Comparison of ENCODE assay signal across 14 cellular contexts in the genomic region with DNA sequence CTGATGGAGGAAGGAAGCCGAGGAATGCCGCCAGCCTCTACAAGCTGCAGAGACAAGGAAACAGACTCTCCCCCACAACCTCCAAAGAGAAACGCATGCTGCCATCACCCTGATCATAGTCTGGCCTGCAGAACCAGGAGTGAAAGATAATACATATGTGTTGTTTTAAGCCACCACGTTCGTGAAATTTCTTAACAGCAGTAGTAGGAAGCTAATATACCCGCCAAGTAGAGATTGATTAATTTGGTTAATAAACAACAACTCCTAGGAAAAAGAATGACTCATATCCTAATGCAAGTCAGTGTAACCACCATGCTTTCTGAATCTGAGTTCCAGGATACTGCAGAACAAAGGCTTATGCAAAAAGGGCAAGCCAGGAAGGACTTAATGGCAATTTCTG. TPM values are rescaled to one million over a fixed set of nuclear protein-coding genes. Genes with fewer than 3 reads are reported as not detected.
DNase-seq lines count a peak whose midpoint lies in the region; ATAC-seq and TF ChIP-seq lines count a peak whose summit lies in the region.
"Had no signal": no experiment of that assay in that cellular context is flagged by ENCODE, and none has a peak within 500 bp of the region (broad histone marks: within the 10 kb centered on the region; RNA-seq: fewer than 3 reads in every experiment).

No MANE protein-coding gene starts in this region.

- no peak overlapping the region for H3K27ac Mint-ChIP-seq in WTC11
- peak overlapping the region; percentile 87 for H3K27ac Mint-ChIP-seq in progenitor cell of endocrine pancreas
- H3K27ac Mint-ChIP-seq: activated CD4-positive, alpha-beta T cell treated with anti-CD3 and anti-CD28 coated beads for 36 hours had no signal

- ATAC-seq in WTC11, result peak; percentile 50
- no peak for ATAC-seq in GM18519 (IDR thresholded peaks at IDR 0.05; ENCODE audit: low FRiP score, unreplicated experiment)
- ATAC-seq in GM21447 (IDR thresholded peaks at IDR 0.05; ENCODE audit: unreplicated experiment), result no peak
- ATAC-seq: activated CD4-positive, alpha-beta T cell treated with anti-CD3 and anti-CD28 coated beads for 36 hours had no signal

- no peak for TF ChIP-seq CTCF in WTC11 (IDR thresholded peaks at IDR 0.05)
- TF ChIP-seq CTCF in progenitor cell of endocrine pancreas (IDR thresholded peaks at IDR 0.05; ENCODE audit: unreplicated experiment), result no peak

- H3K4me3 Mint-ChIP-seq in WTC11, result no peak overlapping the region
- no peak overlapping the region for H3K4me3 Mint-ChIP-seq in progenitor cell of endocrine pancreas (ENCODE audit: low read depth)
- H3K4me3 Mint-ChIP-seq: activated CD4-positive, alpha-beta T cell treated with anti-CD3 and anti-CD28 coated beads for 36 hours had no signal

- H3K9me3 Mint-ChIP-seq in WTC11 (no peaks in the 10 kb centered on the region), progenitor cell of endocrine pancreas (ENCODE audit: low read depth) (no peaks in the 10 kb centered on the region)

- DNase-seq in H4 (ENCODE audit: low spot score) (peak; percentile 65), WTC11 (ENCODE audit: low spot score) (no peak), foreskin melanocyte (peak; percentile 56), progenitor cell of endocrine pancreas (ENCODE audit: low spot score, unreplicated experiment) (no peak), mesenteric fat pad (ENCODE audit: low spot score) (no peak)
- DNase-seq in stimulated activated CD4-positive, alpha-beta T cell treated with anti-CD3 and anti-CD28 coated beads, Interleukin-1b, Interleukin-23, amount 100 ng/mL, for 48 hours, result no peak
- DNase-seq: activated CD4-positive, alpha-beta T cell treated with anti-CD3 and anti-CD28 coated beads for 36 hours; activated gamma-delta T cell treated with Interleukin-2 at 50 U/mL for 16 hours; cortex of kidney; heart left ventricle; NCI-H524 treated with DMSO at 0.1 percent for 48 hours had no signal

- no peaks in the 10 kb centered on the region for H3K36me3 Mint-ChIP-seq in WTC11
- peaks cover 12% of the 10 kb centered on the region for H3K36me3 Mint-ChIP-seq in progenitor cell of endocrine pancreas (ENCODE audit: insufficient read depth)

- no peaks in the 10 kb centered on the region for H3K27me3 Mint-ChIP-seq in WTC11 (ENCODE audit: low read depth)
- no peaks in the 10 kb centered on the region for H3K27me3 Mint-ChIP-seq in progenitor cell of endocrine pancreas

- CTCF ChIA-PET in WTC11 (lab: Charles Lee), result interaction anchor here (0.8 to 5.7 kb wide), 4 partner anchors 22 to 105 kb away, joined by 3 to 46 read pairs (median 6); no protein-coding TSS in a partner anchor

- POLR2A ChIA-PET in WTC11 (lab: Charles Lee), result no interaction called here

- H3K4me1 Mint-ChIP-seq in WTC11 (peaks cover 44% of the 10 kb centered on the region), progenitor cell of endocrine pancreas (ENCODE audit: low read depth) (peaks cover 9% of the 10 kb centered on the region)
- H3K4me1 Mint-ChIP-seq: activated CD4-positive, alpha-beta T cell treated with anti-CD3 and anti-CD28 coated beads for 36 hours had no signal

TF ChIP-seq in WTC11, 78 proteins besides CTCF, POLR2A, EP300 and RAD21:
- TF ChIP-seq ATF3 (CRISPR knock-in tag; conservative IDR thresholded peaks at IDR 0.05), result no peak
- TF ChIP-seq, protein P1, sequence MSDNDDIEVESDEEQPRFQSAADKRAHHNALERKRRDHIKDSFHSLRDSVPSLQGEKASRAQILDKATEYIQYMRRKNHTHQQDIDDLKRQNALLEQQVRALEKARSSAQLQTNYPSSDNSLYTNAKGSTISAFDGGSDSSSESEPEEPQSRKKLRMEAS (CRISPR knock-in tag; IDR thresholded peaks at IDR 0.05), result no peak
- TF ChIP-seq, protein P2, sequence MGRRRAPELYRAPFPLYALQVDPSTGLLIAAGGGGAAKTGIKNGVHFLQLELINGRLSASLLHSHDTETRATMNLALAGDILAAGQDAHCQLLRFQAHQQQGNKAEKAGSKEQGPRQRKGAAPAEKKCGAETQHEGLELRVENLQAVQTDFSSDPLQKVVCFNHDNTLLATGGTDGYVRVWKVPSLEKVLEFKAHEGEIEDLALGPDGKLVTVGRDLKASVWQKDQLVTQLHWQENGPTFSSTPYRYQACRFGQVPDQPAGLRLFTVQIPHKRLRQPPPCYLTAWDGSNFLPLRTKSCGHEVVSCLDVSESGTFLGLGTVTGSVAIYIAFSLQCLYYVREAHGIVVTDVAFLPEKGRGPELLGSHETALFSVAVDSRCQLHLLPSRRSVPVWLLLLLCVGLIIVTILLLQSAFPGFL (CRISPR knock-in tag; IDR thresholded peaks at IDR 0.05; ENCODE audit: borderline replicate concordance), result no peak

RNA-seq across cellular contexts. Expression of gene LONRF2, which starts 36.6 kb away (rescaled TPM):
- 0.51 and 1.2 TPM in 2 replicates for total RNA-seq in H4 (2014; rRNA removed; shearing (Covaris generic))
- total RNA-seq in WTC11 (2021) (0.33 to 0.57 TPM (median 0.55 TPM) in 3 replicates), progenitor cell of endocrine pancreas (8.4 and 9.2 TPM in 2 replicates), mesenteric fat pad (5.9 TPM)
- total RNA-seq: SJSA1 had no signal

Comparison
In these comparisons a context has a peak if more than half of its experiments do, and no peak if none do; other contexts are left out.
1. DNase-seq: peak in H4 (single experiment) and foreskin melanocyte (single experiment); none in WTC11 (single experiment), progenitor cell of endocrine pancreas (single experiment), mesenteric fat pad (single experiment) and stimulated activated CD4-positive, alpha-beta T cell treated with anti-CD3 and anti-CD28 coated beads, Interleukin-1b, Interleukin-23, amount 100 ng/mL, for 48 hours (single experiment).